In the genomic region with DNA sequence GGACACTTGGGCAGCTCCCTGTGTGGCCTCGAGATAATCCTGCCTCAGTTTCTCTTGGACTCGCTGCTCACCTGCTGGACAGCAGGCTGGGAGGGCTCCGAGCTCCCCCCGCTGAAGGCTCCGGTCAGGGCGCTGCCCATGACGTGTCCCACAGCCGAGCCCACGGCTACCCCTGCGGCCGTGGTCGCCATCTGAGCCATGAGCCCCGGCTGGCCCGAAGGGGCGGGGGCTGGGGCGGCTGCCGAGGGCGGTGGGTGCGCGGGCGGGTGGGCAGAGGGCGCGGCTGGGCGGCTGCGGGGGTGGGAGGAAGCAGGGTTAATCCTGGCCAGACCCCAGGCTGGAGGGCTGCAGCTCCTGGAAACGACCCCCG, we compare ENCODE assay signal across 8 cellular contexts.
DNase-seq lines count a peak whose midpoint lies in the region; ATAC-seq lines count a peak whose summit lies in the region.

No MANE protein-coding gene starts in this region.

- H3K36me3 ChIP-seq in HUES48 (ENCODE audit: control insufficient read depth, insufficient read depth, low read length), result peaks cover 12% of the 10 kb centered on the region
- H3K36me3 ChIP-seq in adipocyte (ENCODE audit: control insufficient read depth, insufficient read depth, low read length, severe bottlenecking), result no peaks in the 10 kb centered on the region

- H3K9me3 Mint-ChIP-seq in stimulated activated memory B cell treated with anti-CD40 and anti-IgM and Interleukin-4, amounts not matched to agents 10 μg/mL and 1 μg/mL and 100 μg/mL, for 72 hours, result no peaks in the 10 kb centered on the region

- peak overlapping the region; percentile 94 for H3K27ac Mint-ChIP-seq in stimulated activated memory B cell treated with anti-CD40 and anti-IgM and Interleukin-4, amounts not matched to agents 10 μg/mL and 1 μg/mL and 100 μg/mL, for 72 hours

- peak overlapping the region; percentile 33 for H3K9ac ChIP-seq in HUES48 (ENCODE audit: low read depth, low read length)
- H3K9ac ChIP-seq in adipocyte (ENCODE audit: low read length), result peak overlapping the region; percentile 90

- peak overlapping the region; percentile 83 for H3K27ac ChIP-seq in HUES48 (ENCODE audit: low read depth, low read length)

- DNase-seq in adipocyte (ENCODE audit: low read depth), result no peak
- no peak for DNase-seq in stimulated activated naive CD4-positive, alpha-beta T cell (lab: John Stamatoyannopoulos, UW)

- peak overlapping the region; percentile 94 for H3K4me3 Mint-ChIP-seq in stimulated activated memory B cell treated with anti-CD40 and anti-IgM and Interleukin-4, amounts not matched to agents 10 μg/mL and 1 μg/mL and 100 μg/mL, for 72 hours

- H3K9me3 ChIP-seq in HUES48 (ENCODE audit: control insufficient read depth, insufficient read depth, low read length), result no peaks in the 10 kb centered on the region
- no peaks in the 10 kb centered on the region for H3K9me3 ChIP-seq in adipocyte (ENCODE audit: control insufficient read depth, low read length)
- no peaks in the 10 kb centered on the region for H3K9me3 ChIP-seq in iPS-18c (ENCODE audit: control insufficient read depth, insufficient read depth, low read length)

- H3K27me3 Mint-ChIP-seq in stimulated activated memory B cell treated with anti-CD40 and anti-IgM and Interleukin-4, amounts not matched to agents 10 μg/mL and 1 μg/mL and 100 μg/mL, for 72 hours, result no peaks in the 10 kb centered on the region

- peaks cover 5% of the 10 kb centered on the region for H3K36me3 Mint-ChIP-seq in stimulated activated memory B cell treated with anti-CD40 and anti-IgM and Interleukin-4, amounts not matched to agents 10 μg/mL and 1 μg/mL and 100 μg/mL, for 72 hours

- peaks cover 25% of the 10 kb centered on the region for H3K4me1 ChIP-seq in HUES48 (ENCODE audit: control insufficient read depth, insufficient read depth, low read length)
- peaks cover 12% of the 10 kb centered on the region for H3K4me1 ChIP-seq in adipocyte (ENCODE audit: control insufficient read depth, insufficient read depth, low read length)

- peaks cover 89% of the 10 kb centered on the region for H3K4me1 Mint-ChIP-seq in stimulated activated memory B cell treated with anti-CD40 and anti-IgM and Interleukin-4, amounts not matched to agents 10 μg/mL and 1 μg/mL and 100 μg/mL, for 72 hours

- H3K4me3 ChIP-seq in HUES48 (ENCODE audit: low read depth, low read length) (peak overlapping the region; percentile 82), adipocyte (ENCODE audit: low read length) (peak overlapping the region; percentile 85), iPS-18c (ENCODE audit: insufficient read depth, low read depth, low read length) (peak overlapping the region; percentile 78)

- no peak for ATAC-seq in stimulated activated memory B cell treated with anti-CD40 and anti-IgM and Interleukin-4, amounts not matched to agents 10 μg/mL and 1 μg/mL and 100 μg/mL, for 72 hours
- no peak for ATAC-seq in GM18498 (IDR thresholded peaks at IDR 0.05; ENCODE audit: unreplicated experiment)
- no peak for ATAC-seq in GM21737 (IDR thresholded peaks at IDR 0.05; ENCODE audit: unreplicated experiment)
- ATAC-seq in GM19452 (IDR thresholded peaks at IDR 0.05; ENCODE audit: unreplicated experiment), result no peak

- H3K27me3 ChIP-seq in HUES48 (ENCODE audit: control insufficient read depth, insufficient read depth, low read length) (peaks cover 9% of the 10 kb centered on the region), adipocyte (replicated peaks; ENCODE audit: control insufficient read depth, insufficient read depth, low read length) (no peaks in the 10 kb centered on the region)
